Comparison of ENCODE assay signal across 19 cellular contexts in genomic region chr2:218029366-218030360, GRCh38. TPM values are rescaled to one million over a fixed set of nuclear protein-coding genes. Genes with fewer than 3 reads are reported as not detected.
DNase-seq lines count a peak whose midpoint lies in the region; ATAC-seq and TF ChIP-seq lines count a peak whose summit lies in the region.
"Had no signal": no experiment of that assay in that cellular context is flagged by ENCODE, and none has a peak within 500 bp of the region (broad histone marks: within the 10 kb centered on the region; RNA-seq: fewer than 3 reads in every experiment).

No MANE protein-coding gene starts in this region.

- H2AFZ ChIP-seq in mesenchymal stem cell (ENCODE audit: low read depth, low read length): no peak overlapping the region

- no peaks in the 10 kb centered on the region for H3K36me3 Mint-ChIP-seq in stimulated activated memory B cell treated with anti-CD40 and anti-IgM and Interleukin-4, amounts not matched to agents 10 μg/mL and 1 μg/mL and 100 μg/mL, for 72 hours
- H3K36me3 Mint-ChIP-seq: activated naive CD8-positive, alpha-beta T cell treated with anti-CD3 and anti-CD28 coated beads, Interleukin-2, amount 10 ng/mL, durations not matched to agents 7 days and 5 days; WTC11 had no signal

- H3K27ac ChIP-seq in left ventricle myocardium inferior (replicated peaks) (peak overlapping the region; percentile 89), mesenchymal stem cell (ENCODE audit: low read length, poor library complexity, severe bottlenecking) (no peak overlapping the region)
- H3K27ac ChIP-seq: cardiac muscle cell, foreskin keratinocyte, neutrophil had no signal

- H3K4me3 ChIP-seq in left ventricle myocardium inferior (no peak overlapping the region), mesenchymal stem cell (ENCODE audit: insufficient read depth in 1 of 2, low read depth in 1 of 2, low read length in 2 of 2) (no peak overlapping the region)
- H3K4me3 ChIP-seq: cardiac muscle cell, skin epidermis had no signal

- no peak overlapping the region for H2BK12ac ChIP-seq in mesenchymal stem cell (ENCODE audit: low read length in 2 of 2)

- H3K4me1 Mint-ChIP-seq in stimulated activated memory B cell treated with anti-CD40 and anti-IgM and Interleukin-4, amounts not matched to agents 10 μg/mL and 1 μg/mL and 100 μg/mL, for 72 hours: peaks cover 7% of the 10 kb centered on the region

- H3K27ac Mint-ChIP-seq in stimulated activated memory B cell treated with anti-CD40 and anti-IgM and Interleukin-4, amounts not matched to agents 10 μg/mL and 1 μg/mL and 100 μg/mL, for 72 hours: no peak overlapping the region
- H3K27ac Mint-ChIP-seq: activated naive CD8-positive, alpha-beta T cell treated with anti-CD3 and anti-CD28 coated beads, Interleukin-2, amount 10 ng/mL, durations not matched to agents 7 days and 5 days; WTC11 had no signal

- no peak overlapping the region for H3K23ac ChIP-seq in mesenchymal stem cell (ENCODE audit: low read length in 2 of 2)

- no peak overlapping the region for H4K8ac ChIP-seq in mesenchymal stem cell (ENCODE audit: low read length)

- H4K91ac ChIP-seq in mesenchymal stem cell (ENCODE audit: low read length): no peak overlapping the region

- H3K9me3 Mint-ChIP-seq in stimulated activated memory B cell treated with anti-CD40 and anti-IgM and Interleukin-4, amounts not matched to agents 10 μg/mL and 1 μg/mL and 100 μg/mL, for 72 hours: no peaks in the 10 kb centered on the region
- H3K9me3 Mint-ChIP-seq: activated naive CD8-positive, alpha-beta T cell treated with anti-CD3 and anti-CD28 coated beads, Interleukin-2, amount 10 ng/mL, durations not matched to agents 7 days and 5 days; WTC11 had no signal

- no peak overlapping the region for H2BK120ac ChIP-seq in mesenchymal stem cell (ENCODE audit: low read depth, low read length)

- H3K4ac ChIP-seq in mesenchymal stem cell (ENCODE audit: low read depth in 1 of 2, low read length in 2 of 2): no peak overlapping the region

- no peaks in the 10 kb centered on the region for H3K36me3 ChIP-seq in left ventricle myocardium inferior
- no peaks in the 10 kb centered on the region for H3K36me3 ChIP-seq in mesenchymal stem cell (ENCODE audit: control insufficient read depth in 1 of 2, insufficient read depth in 2 of 2, low read depth in 1 of 2, low read length in 2 of 2)
- H3K36me3 ChIP-seq: cardiac muscle cell, neutrophil had no signal

- no peak overlapping the region for H3K4me3 Mint-ChIP-seq in stimulated activated memory B cell treated with anti-CD40 and anti-IgM and Interleukin-4, amounts not matched to agents 10 μg/mL and 1 μg/mL and 100 μg/mL, for 72 hours
- H3K4me3 Mint-ChIP-seq: activated naive CD8-positive, alpha-beta T cell treated with anti-CD3 and anti-CD28 coated beads, Interleukin-2, amount 10 ng/mL, durations not matched to agents 7 days and 5 days; WTC11 had no signal

- no peak overlapping the region for H3K4me2 ChIP-seq in mesenchymal stem cell (ENCODE audit: low read length, poor library complexity, severe bottlenecking)

- no peak overlapping the region for H2BK5ac ChIP-seq in mesenchymal stem cell (ENCODE audit: low read depth, low read length, poor library complexity, severe bottlenecking)

- TF ChIP-seq CTCF in left ventricle myocardium inferior (IDR thresholded peaks at IDR 0.05; ENCODE audit: borderline replicate concordance): no peak

- WGBS in mesenchymal stem cell: 82% methylated on average over 15 of the region's 17 CpGs

- no peaks in the 10 kb centered on the region for H3K9me3 ChIP-seq in left ventricle myocardium inferior (replicated peaks)
- no peaks in the 10 kb centered on the region for H3K9me3 ChIP-seq in mesenchymal stem cell (ENCODE audit: control insufficient read depth, low read length)
- H3K9me3 ChIP-seq: neutrophil had no signal

- no peaks in the 10 kb centered on the region for H3K79me1 ChIP-seq in mesenchymal stem cell (replicated peaks; ENCODE audit: low read length, poor library complexity, severe bottlenecking)

- no peak overlapping the region for H3K18ac ChIP-seq in mesenchymal stem cell (ENCODE audit: low read depth in 1 of 2, low read length in 2 of 2)

- H3K27me3 ChIP-seq in left ventricle myocardium inferior (ENCODE audit: low read depth) (peaks cover 17% of the 10 kb centered on the region), mesenchymal stem cell (ENCODE audit: control insufficient read depth in 1 of 2, insufficient read depth in 1 of 2, low read length in 2 of 2) (peaks cover 41 to 64% of the 10 kb centered on the region in 2 experiments)

- H2AK5ac ChIP-seq in mesenchymal stem cell (ENCODE audit: low read length, severe bottlenecking): no peak overlapping the region

- DNase-seq in left ventricle myocardium inferior (no peak), left cardiac atrium (no peak), astrocyte of the hippocampus (ENCODE audit: low read depth, low spot score) (peak; percentile 34), mesenchymal stem cell (peak; percentile 28), OCI-M1 (lab: John Stamatoyannopoulos, UW) (no peak), cortex of kidney (lab: John Stamatoyannopoulos, UW) (no peak), NAMALWA (ENCODE audit: low spot score) (no peak)
- DNase-seq: activated naive CD8-positive, alpha-beta T cell treated with anti-CD3 and anti-CD28 coated beads, Interleukin-2, amount 10 ng/mL, durations not matched to agents 7 days and 5 days; foreskin keratinocyte; GF-D8; NCI-H2081; NCI-H526 treated with DMSO at 0.1 percent for 48 hours; stimulated activated naive CD4-positive, alpha-beta T cell had no signal

- no peak overlapping the region for H3K14ac ChIP-seq in mesenchymal stem cell (ENCODE audit: low read length in 2 of 2)

- no peak overlapping the region for H2BK15ac ChIP-seq in mesenchymal stem cell (ENCODE audit: low read depth, poor library complexity, severe bottlenecking)

- H3K4me1 ChIP-seq in left ventricle myocardium inferior: peaks cover 74% of the 10 kb centered on the region
- H3K4me1 ChIP-seq in mesenchymal stem cell (ENCODE audit: control insufficient read depth, insufficient read depth, low read depth, low read length): peaks cover 11% of the 10 kb centered on the region

- intact Hi-C loops in left ventricle myocardium inferior (cut with micrococcal nuclease): loop anchor here (10.0 kb wide), 1 partner anchor 245 kb away; no protein-coding TSS in a partner anchor
- intact Hi-C loops in left cardiac atrium (cut with DNase I): loop anchor here in 1 of 2 donors (5.0 kb wide), 1 partner anchor 37 kb away; no protein-coding TSS in a partner anchor

- no peak for ATAC-seq in left cardiac atrium
- no peak for ATAC-seq in stimulated activated memory B cell treated with anti-CD40 and anti-IgM and Interleukin-4, amounts not matched to agents 10 μg/mL and 1 μg/mL and 100 μg/mL, for 72 hours
- ATAC-seq: foreskin keratinocyte, WTC11 had no signal

- H3K9ac ChIP-seq in mesenchymal stem cell (ENCODE audit: low read length): no peak overlapping the region

- no peaks in the 10 kb centered on the region for H3K27me3 Mint-ChIP-seq in stimulated activated memory B cell treated with anti-CD40 and anti-IgM and Interleukin-4, amounts not matched to agents 10 μg/mL and 1 μg/mL and 100 μg/mL, for 72 hours
- H3K27me3 Mint-ChIP-seq: activated naive CD8-positive, alpha-beta T cell treated with anti-CD3 and anti-CD28 coated beads, Interleukin-2, amount 10 ng/mL, durations not matched to agents 7 days and 5 days had no signal

RNA-seq across cellular contexts. Expression of gene TNS1, which starts 26.9 kb away (rescaled TPM):
- total RNA-seq in left ventricle myocardium inferior (828 TPM), left cardiac atrium (100 to 1,000 TPM; 436 to 508 TPM)
- polyA plus RNA-seq in mesenchymal stem cell (2013, experiment 1 of 2): 6.3 TPM
- 5.1 TPM for polyA plus RNA-seq in mesenchymal stem cell (2013, experiment 2 of 2)

RNA-seq across cellular contexts. Expression of gene RUFY4, which starts 39.4 kb away (rescaled TPM):
- not detected for total RNA-seq in left ventricle myocardium inferior
- not detected for total RNA-seq in left cardiac atrium
- 0.06 TPM for polyA plus RNA-seq in mesenchymal stem cell (2013, experiment 1 of 2)
- polyA plus RNA-seq in mesenchymal stem cell (2013, experiment 2 of 2): not detected
- total RNA-seq: cardiac muscle cell, foreskin keratinocyte, RPMI7951 had no signal
- polyA plus RNA-seq: cardiac muscle cell, foreskin keratinocyte had no signal

Comparison
In these comparisons a context has a peak if more than half of its experiments do, and no peak if none do; other contexts are left out.
1. DNase-seq: peak in astrocyte of the hippocampus (single experiment) and mesenchymal stem cell (single experiment); none in left ventricle myocardium inferior (single experiment), left cardiac atrium (single experiment), OCI-M1 (single experiment), cortex of kidney (single experiment) and NAMALWA (single experiment).